ENCODE assay signal across 11 cellular contexts in the genomic region with DNA sequence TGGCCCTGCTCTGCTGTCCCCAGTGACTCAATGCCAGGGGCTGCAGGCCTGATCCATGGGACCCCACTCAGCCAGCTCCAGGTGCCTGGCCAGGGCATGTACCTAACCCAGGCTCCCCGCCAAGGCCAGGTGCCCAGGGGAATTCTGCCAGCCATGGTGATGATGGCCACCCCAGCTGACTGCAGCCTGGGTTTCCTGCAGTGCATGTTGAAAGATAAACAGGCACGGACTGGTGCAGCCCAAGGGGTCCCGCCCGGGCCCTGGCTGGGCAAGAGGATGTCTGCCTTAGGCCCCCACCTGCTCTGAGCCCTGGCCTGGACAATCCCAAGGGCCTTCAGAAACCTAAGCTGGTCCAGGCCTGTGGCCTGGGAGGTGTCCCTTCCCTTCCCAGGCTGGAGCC. TPM values are rescaled to one million over a fixed set of nuclear protein-coding genes. Genes with fewer than 3 reads are reported as not detected.
DNase-seq lines count a peak whose midpoint lies in the region; ATAC-seq and TF ChIP-seq lines count a peak whose summit lies in the region.
"Had no signal": no experiment of that assay in that cellular context is flagged by ENCODE, and none has a peak within 500 bp of the region (broad histone marks: within the 10 kb centered on the region; RNA-seq: fewer than 3 reads in every experiment).

No MANE protein-coding gene starts in this region.

- H3K9ac ChIP-seq in BLaER1 treated with 17β-estradiol and CSF1 and Interleukin-3, amounts not matched to agents 10 nM and 100 nM, result peak overlapping the region in 10 of 11 experiments; percentile 75 to 92 (median 88); a peak in 19 of 22 replicates
- H3K9ac ChIP-seq in HUES6 (ENCODE audit: low read length) (no peak overlapping the region), colonic mucosa (ENCODE audit: low read depth in 2 of 2, low read length in 2 of 2) (peak overlapping the region; percentile 19 to 66), neuronal stem cell (ENCODE audit: low read depth, low read length, poor library complexity) (no peak overlapping the region)

- no peak overlapping the region for H2BK120ac ChIP-seq in neuronal stem cell (ENCODE audit: low read depth, low read length)

- H3K18ac ChIP-seq in neuronal stem cell (ENCODE audit: low read length), result no peak overlapping the region

- H3K23ac ChIP-seq in neuronal stem cell (ENCODE audit: low read depth, low read length, poor library complexity), result no peak overlapping the region

- H4K20me1 ChIP-seq in BLaER1 treated with 17β-estradiol and CSF1 and Interleukin-3, amounts not matched to agents 10 nM and 100 nM, result peaks cover 3 to 67% (median 50%) of the 10 kb centered on the region in 11 experiments; a peak in 18 of 22 replicates

- no CpG with 5 or more reads among the region's 4 CpGs for WGBS in neuronal stem cell (ENCODE audit: extremely low coverage in 2 of 2, insufficient read length in 2 of 2, insufficient replicate concordance in 1 of 2), 2 donors

- DNase-seq in colonic mucosa, result no peak
- no peak for DNase-seq in neuronal stem cell (ENCODE audit: low spot score)
- DNase-seq in cerebellar nuclear complex (lab: John Stamatoyannopoulos, UW), result no peak
- no peak for DNase-seq in H7
- no peak for DNase-seq in DMS53 treated with DMSO at 0.1 percent for 48 hours (lab: John Stamatoyannopoulos, UW; ENCODE audit: unreplicated experiment)
- DNase-seq: foreskin keratinocyte, ovary had no signal

- H3K36me3 ChIP-seq in BLaER1 treated with 17β-estradiol and CSF1 and Interleukin-3, amounts not matched to agents 10 nM and 100 nM, result peaks cover 0 to 40% (median 12%) of the 10 kb centered on the region in 11 experiments; a peak in 13 of 22 replicates
- no peaks in the 10 kb centered on the region for H3K36me3 ChIP-seq in HUES6 (ENCODE audit: control insufficient read depth, insufficient read depth, low read length)
- no peaks in the 10 kb centered on the region for H3K36me3 ChIP-seq in colonic mucosa
- H3K36me3 ChIP-seq in neuronal stem cell (replicated peaks in 1 of 2; ENCODE audit: control insufficient read depth in 2 of 2, insufficient read depth in 2 of 2, low read length in 2 of 2), result peaks cover 0 to 5% of the 10 kb centered on the region in 2 donors
- H3K36me3 ChIP-seq in H7 (replicated peaks; ENCODE audit: control insufficient read depth, insufficient read depth, low read length), result no peaks in the 10 kb centered on the region
- H3K36me3 ChIP-seq: ovary had no signal

- TF ChIP-seq CTCF in colonic mucosa (IDR thresholded peaks at IDR 0.05), result no peak

- H3K4me2 ChIP-seq in BLaER1 treated with 17β-estradiol and CSF1 and Interleukin-3, amounts not matched to agents 10 nM and 100 nM, result peak overlapping the region; percentile 91 to 100 (median 98)
- H3K4me2 ChIP-seq in neuronal stem cell (ENCODE audit: insufficient read depth, low read length, poor library complexity, severe bottlenecking), result no peak overlapping the region

- H2AFZ ChIP-seq in neuronal stem cell (ENCODE audit: low read length), result no peak overlapping the region

- H2BK15ac ChIP-seq in neuronal stem cell (ENCODE audit: low read length), result no peak overlapping the region

- intact Hi-C loops in colonic mucosa (cut with DNase I), result no loop called here

- H3K4ac ChIP-seq in neuronal stem cell (ENCODE audit: low read length), result no peak overlapping the region

- ATAC-seq in GM19467 (IDR thresholded peaks at IDR 0.05; ENCODE audit: unreplicated experiment), result no peak
- ATAC-seq: foreskin keratinocyte had no signal

- peaks cover 19% of the 10 kb centered on the region for H3K79me1 ChIP-seq in neuronal stem cell (ENCODE audit: low read depth, low read length)

- no peak overlapping the region for H2BK5ac ChIP-seq in neuronal stem cell (ENCODE audit: low read length)

- H3K27ac ChIP-seq in BLaER1 treated with 17β-estradiol and CSF1 and Interleukin-3, amounts not matched to agents 10 nM and 100 nM, result peak overlapping the region in 7 of 11 experiments; percentile 88 to 98 (median 96); a peak in 11 of 22 replicates
- H3K27ac ChIP-seq in HUES6 (ENCODE audit: low read depth, low read length) (no peak overlapping the region), colonic mucosa (no peak overlapping the region), neuronal stem cell (replicated peaks; ENCODE audit: low read length) (no peak overlapping the region)
- H3K27ac ChIP-seq: foreskin keratinocyte had no signal

- H4K91ac ChIP-seq in neuronal stem cell (ENCODE audit: low read depth, low read length, poor library complexity), result no peak overlapping the region

- peaks cover 50 to 87% (median 72%) of the 10 kb centered on the region in 10 experiments for H3K4me1 ChIP-seq in BLaER1 treated with 17β-estradiol and CSF1 and Interleukin-3, amounts not matched to agents 10 nM and 100 nM
- H3K4me1 ChIP-seq in HUES6 (ENCODE audit: control insufficient read depth, insufficient read depth, low read length) (peaks cover 7% of the 10 kb centered on the region; the same call in 1 of the 2 replicates), colonic mucosa (peaks cover 32% of the 10 kb centered on the region), neuronal stem cell (ENCODE audit: control insufficient read depth in 2 of 2, insufficient read depth in 1 of 2, low read depth in 1 of 2, low read length in 2 of 2) (peaks cover 29 to 42% of the 10 kb centered on the region in 2 donors)
- H3K4me1 ChIP-seq: foreskin keratinocyte had no signal

- no peaks in the 10 kb centered on the region for H3K27me3 ChIP-seq in BLaER1 treated with 17β-estradiol and CSF1 and Interleukin-3, amounts not matched to agents 10 nM and 100 nM
- H3K27me3 ChIP-seq in HUES6 (ENCODE audit: control insufficient read depth, insufficient read depth, low read length), result peaks cover 24% of the 10 kb centered on the region
- H3K27me3 ChIP-seq in colonic mucosa, result no peaks in the 10 kb centered on the region
- peaks cover 0 to 10% (median 0%) of the 10 kb centered on the region in 3 experiments for H3K27me3 ChIP-seq in neuronal stem cell (ENCODE audit: control insufficient read depth in 3 of 3, insufficient read depth in 3 of 3, low read depth in 1 of 3, low read length in 3 of 3)
- peaks cover 17% of the 10 kb centered on the region for H3K27me3 ChIP-seq in H7 (ENCODE audit: control insufficient read depth, insufficient read depth, low read length)
- H3K27me3 ChIP-seq: ovary had no signal

- H3K14ac ChIP-seq in neuronal stem cell (ENCODE audit: low read length), result no peak overlapping the region

- peak overlapping the region in 9 of 10 experiments; percentile 65 to 84 (median 74); a peak in 17 of 20 replicates for H3K4me3 ChIP-seq in BLaER1 treated with 17β-estradiol and CSF1 and Interleukin-3, amounts not matched to agents 10 nM and 100 nM
- peak overlapping the region; percentile 44; the same call in 1 of the 2 replicates for H3K4me3 ChIP-seq in HUES6 (ENCODE audit: low read depth, low read length)
- H3K4me3 ChIP-seq in colonic mucosa, result peak overlapping the region; percentile 43
- H3K4me3 ChIP-seq in neuronal stem cell (ENCODE audit: low read length in 2 of 2), result peak overlapping the region; percentile 67 to 83
- no peak overlapping the region for H3K4me3 ChIP-seq in H7 (ENCODE audit: insufficient read depth, low read depth, low read length)

- H2AK5ac ChIP-seq in neuronal stem cell (ENCODE audit: low read depth, low read length), result no peak overlapping the region

- H4K8ac ChIP-seq in neuronal stem cell (ENCODE audit: low read depth, low read length), result no peak overlapping the region

- no peak overlapping the region for H2BK12ac ChIP-seq in neuronal stem cell (ENCODE audit: low read length)

- H3K9me3 ChIP-seq in BLaER1 treated with 17β-estradiol and CSF1 and Interleukin-3, amounts not matched to agents 10 nM and 100 nM (replicated peaks in 1 of 11), result no peaks in the 10 kb centered on the region
- no peaks in the 10 kb centered on the region for H3K9me3 ChIP-seq in HUES6 (ENCODE audit: control insufficient read depth, insufficient read depth, low read depth, low read length)
- no peaks in the 10 kb centered on the region for H3K9me3 ChIP-seq in colonic mucosa
- no peaks in the 10 kb centered on the region for H3K9me3 ChIP-seq in neuronal stem cell (replicated peaks in 1 of 2; ENCODE audit: control insufficient read depth in 2 of 2, insufficient read depth in 1 of 2, low read depth in 1 of 2, low read length in 2 of 2)
- H3K9me3 ChIP-seq: ovary had no signal

RNA-seq across cellular contexts. Expression of a gene that starts 1.2 kb away (rescaled TPM):
- 10 to 100 TPM; 22.4 to 47.5 TPM for total RNA-seq in colonic mucosa
- polyA plus RNA-seq in neuronal stem cell (2013, experiment 1 of 2), result 27.7 TPM
- polyA plus RNA-seq in neuronal stem cell (2013, experiment 2 of 2), result 24.0 TPM
- total RNA-seq in H7 (2014; rRNA removed; shearing (Covaris generic)), result 6.8 and 10.4 TPM in 2 replicates

RNA-seq across cellular contexts. Expression of a gene that starts 5.1 kb away (rescaled TPM):
- total RNA-seq in colonic mucosa, result not detected
- not detected for polyA plus RNA-seq in neuronal stem cell (2013, experiment 1 of 2)
- polyA plus RNA-seq in neuronal stem cell (2013, experiment 2 of 2), result not detected
- not detected in 2 replicates for total RNA-seq in H7 (2014; rRNA removed; shearing (Covaris generic))
- total RNA-seq: foreskin keratinocyte, H1 had no signal
- polyA plus RNA-seq: foreskin keratinocyte, H1 had no signal

RNA-seq across cellular contexts. Expression of a gene that starts 19.1 kb away (rescaled TPM):
- total RNA-seq in colonic mucosa, result 100 to 1,000 TPM; 149 to 177 TPM
- 41.2 TPM for polyA plus RNA-seq in neuronal stem cell (2013, experiment 1 of 2)
- polyA plus RNA-seq in neuronal stem cell (2013, experiment 2 of 2), result 37.6 TPM
- total RNA-seq in H7 (2014; rRNA removed; shearing (Covaris generic)), result 10.1 and 25.1 TPM in 2 replicates

RNA-seq across cellular contexts. Expression of a gene that starts 27.0 kb away (rescaled TPM):
- 10 to 100 TPM; 20.5 to 22.1 TPM for total RNA-seq in colonic mucosa
- 0.01 TPM for polyA plus RNA-seq in neuronal stem cell (2013, experiment 1 of 2)
- not detected for polyA plus RNA-seq in neuronal stem cell (2013, experiment 2 of 2)
- not detected in 2 replicates for total RNA-seq in H7 (2014; rRNA removed; shearing (Covaris generic))

RNA-seq across cellular contexts. Expression of a gene that starts 30.5 kb away (rescaled TPM):
- total RNA-seq in colonic mucosa, result 10 to 100 TPM in 1 of 2 donors, 1 to 10 TPM in 1; 3.6 to 15.4 TPM
- not detected for polyA plus RNA-seq in neuronal stem cell (2013, experiment 1 of 2)
- polyA plus RNA-seq in neuronal stem cell (2013, experiment 2 of 2), result not detected
- total RNA-seq in H7 (2014; rRNA removed; shearing (Covaris generic)), result not detected in 2 replicates
- total RNA-seq: H1 had no signal

Comparison
In these comparisons a context has a peak if more than half of its experiments do, and no peak if none do; other contexts are left out.
1. H3K27ac ChIP-seq: peak in BLaER1 treated with 17β-estradiol and CSF1 and Interleukin-3, amounts not matched to agents 10 nM and 100 nM (7 of 11); none in HUES6 (single experiment), colonic mucosa (single experiment) and neuronal stem cell (single experiment).
2. H3K9ac ChIP-seq: peak in BLaER1 treated with 17β-estradiol and CSF1 and Interleukin-3, amounts not matched to agents 10 nM and 100 nM (10 of 11) and colonic mucosa (2 of 2); none in HUES6 (single experiment) and neuronal stem cell (single experiment).